ENCODE assay signal across 8 cellular contexts in the genomic region with DNA sequence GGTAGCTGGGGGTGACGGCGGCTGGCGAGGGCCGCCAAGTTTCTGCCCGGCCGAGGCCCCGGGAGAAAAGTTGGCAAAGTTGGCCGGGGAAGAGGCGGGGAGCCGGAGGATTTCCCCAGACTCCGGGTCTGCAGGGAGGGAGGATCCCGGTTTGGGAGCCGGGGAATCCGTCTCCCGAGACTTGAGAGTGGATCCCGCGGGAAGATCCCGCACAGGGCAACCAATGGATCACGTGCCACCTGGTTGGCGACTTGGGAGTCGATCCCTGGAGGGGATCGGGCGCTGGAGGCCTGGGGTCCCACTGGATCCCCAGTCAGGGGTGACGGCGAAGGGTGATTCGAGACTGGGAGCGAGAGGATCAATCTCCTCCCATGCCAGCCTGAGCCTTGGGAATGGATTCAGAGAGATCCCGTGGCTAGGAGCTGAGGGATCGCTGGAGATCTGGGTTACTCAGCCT. TPM values are rescaled to one million over a fixed set of nuclear protein-coding genes. Genes with fewer than 3 reads are reported as not detected.
DNase-seq lines count a peak whose midpoint lies in the region; ATAC-seq and TF ChIP-seq lines count a peak whose summit lies in the region.

No MANE protein-coding gene starts in this region.

- H3K36me3 ChIP-seq in Peyer's patch: no peaks in the 10 kb centered on the region

- H3K4me3 ChIP-seq in Peyer's patch (peak overlapping the region; percentile 51 to 90 (median 59)), lower leg skin (ENCODE audit: low read depth, poor library complexity, severe bottlenecking) (peak overlapping the region; percentile 50)

- intact Hi-C loops in lower leg skin (cut with DNase I; ENCODE audit: low total_unique reads): loop anchor here (5.0 kb wide), 1 partner anchor 94 kb away; no protein-coding TSS in a partner anchor

- no peaks in the 10 kb centered on the region for H3K9me3 ChIP-seq in Peyer's patch

- H3K4me1 ChIP-seq in Peyer's patch: peaks cover 0 to 25% (median 2%) of the 10 kb centered on the region in 4 donors

- H3K4me3 Mint-ChIP-seq in activated naive CD4-positive, alpha-beta T cell treated with anti-CD3 and anti-CD28 coated beads, Interleukin-2, amount 10 ng/mL, durations not matched to agents 7 days and 5 days: peak overlapping the region; percentile 76

- H3K27ac ChIP-seq in Peyer's patch (peak overlapping the region; percentile 58 to 98 (median 80)), temporal lobe (ENCODE audit: low read depth, low read length) (peak overlapping the region; percentile 59)

- no peak overlapping the region for H3K27ac Mint-ChIP-seq in activated naive CD4-positive, alpha-beta T cell treated with anti-CD3 and anti-CD28 coated beads, Interleukin-2, amount 10 ng/mL, durations not matched to agents 7 days and 5 days
- no peak overlapping the region for H3K27ac Mint-ChIP-seq in activated naive CD4-positive, alpha-beta T cell treated with anti-CD3 and anti-CD28 coated beads, Interleukin-2, amount 50 U/mL, for 72 hours

- TF ChIP-seq CTCF in Peyer's patch (IDR thresholded peaks at IDR 0.05) (no peak), lower leg skin (IDR thresholded peaks at IDR 0.05) (no peak)

- H3K36me3 Mint-ChIP-seq in activated naive CD4-positive, alpha-beta T cell treated with anti-CD3 and anti-CD28 coated beads, Interleukin-2, amount 10 ng/mL, durations not matched to agents 7 days and 5 days: no peaks in the 10 kb centered on the region
- peaks cover 0 to 4% of the 10 kb centered on the region in 2 donors for H3K36me3 Mint-ChIP-seq in activated naive CD4-positive, alpha-beta T cell treated with anti-CD3 and anti-CD28 coated beads, Interleukin-2, amount 50 U/mL, for 72 hours

- no peaks in the 10 kb centered on the region for H3K9me3 Mint-ChIP-seq in activated naive CD4-positive, alpha-beta T cell treated with anti-CD3 and anti-CD28 coated beads, Interleukin-2, amount 10 ng/mL, durations not matched to agents 7 days and 5 days
- H3K9me3 Mint-ChIP-seq in activated naive CD4-positive, alpha-beta T cell treated with anti-CD3 and anti-CD28 coated beads, Interleukin-2, amount 50 U/mL, for 72 hours: no peaks in the 10 kb centered on the region

- CTCF ChIA-PET in activated naive CD4-positive, alpha-beta T cell treated with anti-CD3 and anti-CD28 coated beads, Interleukin-2, amount 10 ng/mL, durations not matched to agents 7 days and 5 days (lab: Charles Lee): interaction anchor here (5.0 to 9.8 kb wide), 2 partner anchors 98 to 104 kb away, joined by 21 to 115 read pairs; no protein-coding TSS in a partner anchor

- peaks cover 33% of the 10 kb centered on the region for H3K4me1 Mint-ChIP-seq in activated naive CD4-positive, alpha-beta T cell treated with anti-CD3 and anti-CD28 coated beads, Interleukin-2, amount 10 ng/mL, durations not matched to agents 7 days and 5 days

- DNase-seq in activated naive CD4-positive, alpha-beta T cell treated with anti-CD3 and anti-CD28 coated beads, Interleukin-2, amount 10 ng/mL, durations not matched to agents 7 days and 5 days: no peak
- no peak for DNase-seq in activated naive CD4-positive, alpha-beta T cell treated with anti-CD3 and anti-CD28 coated beads, Interleukin-2, amount 50 U/mL, for 72 hours (ENCODE audit: low spot score in 2 of 2)
- DNase-seq in Peyer's patch: peak in 1 of 3 donors; percentile 69
- DNase-seq in dermis blood vessel endothelial cell: peak; percentile 87
- peak; percentile 38 to 91 for DNase-seq in lower leg skin (ENCODE audit: low spot score in 2 of 2)

- ATAC-seq in activated naive CD4-positive, alpha-beta T cell treated with anti-CD3 and anti-CD28 coated beads, Interleukin-2, amount 50 U/mL, for 72 hours: no peak
- ATAC-seq in GM19452 (IDR thresholded peaks at IDR 0.05; ENCODE audit: unreplicated experiment) (no peak), HG03571 (IDR thresholded peaks at IDR 0.05; ENCODE audit: unreplicated experiment) (no peak)

- peak in 1 of 2 donors; percentile 66 for TF ChIP-seq POLR2A in Peyer's patch (IDR thresholded peaks at IDR 0.05)
- no peak for TF ChIP-seq POLR2A in lower leg skin (IDR thresholded peaks at IDR 0.05)

- H3K27me3 Mint-ChIP-seq in activated naive CD4-positive, alpha-beta T cell treated with anti-CD3 and anti-CD28 coated beads, Interleukin-2, amount 10 ng/mL, durations not matched to agents 7 days and 5 days: peaks cover 70% of the 10 kb centered on the region

- 0 to 1% methylated on average over 23 to 28 of the region's 29 CpGs for WGBS in lower leg skin, 2 donors

- H3K27me3 ChIP-seq in Peyer's patch: no peaks in the 10 kb centered on the region

RNA-seq across cellular contexts. Expression of a gene that starts 0.3 kb away (rescaled TPM):
- total RNA-seq in activated naive CD4-positive, alpha-beta T cell treated with anti-CD3 and anti-CD28 coated beads, Interleukin-2, amount 50 U/mL, for 72 hours: 10 to 100 TPM in 1 of 2 donors, 1 to 10 TPM in 1; 2.0 to 22.0 TPM
- 100 to 1,000 TPM in 3 of 4 donors, 10 to 100 TPM in 1; 41.3 to 149 (median 113) TPM for total RNA-seq in Peyer's patch
- 41.9 and 57.7 TPM in 2 replicates for total RNA-seq in dermis blood vessel endothelial cell
- 10 to 100 TPM; 60.0 to 87.8 (median 85.1) TPM for total RNA-seq in lower leg skin
- total RNA-seq in temporal lobe: 7.4 TPM

RNA-seq across cellular contexts. Expression of a gene that starts 6.4 kb away (rescaled TPM):
- not detected for total RNA-seq in activated naive CD4-positive, alpha-beta T cell treated with anti-CD3 and anti-CD28 coated beads, Interleukin-2, amount 50 U/mL, for 72 hours
- total RNA-seq in Peyer's patch (not detected), dermis blood vessel endothelial cell (not detected in 2 replicates), lower leg skin (1 to 10 TPM in 2 of 4 donors, under 1 TPM in 1, not detected in 1; 0.42 to 4.2 (median 4.0) TPM), temporal lobe (not detected)

Comparison
In these comparisons a context has a peak if more than half of its experiments do, and no peak if none do; other contexts are left out.
1. DNase-seq: peak in dermis blood vessel endothelial cell (single experiment) and lower leg skin (2 of 2); none in activated naive CD4-positive, alpha-beta T cell treated with anti-CD3 and anti-CD28 coated beads, Interleukin-2, amount 10 ng/mL, durations not matched to agents 7 days and 5 days (single experiment) and activated naive CD4-positive, alpha-beta T cell treated with anti-CD3 and anti-CD28 coated beads, Interleukin-2, amount 50 U/mL, for 72 hours (0 of 2).